In genomic region chr10:58780481-58780880, GRCh38 we compare ENCODE assay signal across 20 cellular contexts.
DNase-seq lines count a peak whose midpoint lies in the region; ATAC-seq and TF ChIP-seq lines count a peak whose summit lies in the region.
"Had no signal": no experiment of that assay in that cellular context is flagged by ENCODE, and none has a peak within 500 bp of the region (broad histone marks: within the 10 kb centered on the region; RNA-seq: fewer than 3 reads in every experiment).

No MANE protein-coding gene starts in this region.

- H2AFZ ChIP-seq in GM23248: peak overlapping the region; percentile 21; the same call in 1 of the 2 replicates

- H3K4me1 Mint-ChIP-seq in nephron: peaks cover 65% of the 10 kb centered on the region
- H3K4me1 Mint-ChIP-seq: CD4-positive, alpha-beta memory T cell; IgD-negative memory B cell had no signal

- H3K36me3 ChIP-seq in GM23248 (ENCODE audit: low read depth) (peaks cover 3% of the 10 kb centered on the region), BE2C (no peaks in the 10 kb centered on the region)

- no peaks in the 10 kb centered on the region for H4K20me1 ChIP-seq in GM23248 (ENCODE audit: insufficient read depth)

- H3K9me3 Mint-ChIP-seq in nephron: no peaks in the 10 kb centered on the region
- H3K9me3 Mint-ChIP-seq: IgD-negative memory B cell had no signal

- H3K79me2 ChIP-seq in GM23248 (ENCODE audit: insufficient read depth): peaks cover 54% of the 10 kb centered on the region

- H3K27me3 ChIP-seq in GM23248 (replicated peaks; ENCODE audit: insufficient read depth) (no peaks in the 10 kb centered on the region), BE2C (no peaks in the 10 kb centered on the region)

- DNase-seq in GM23248: peak; percentile 13
- DNase-seq in RPMI7951 (ENCODE audit: low read depth): peak; percentile 46
- DNase-seq in fibroblast of peridontal ligament (ENCODE audit: extremely low read depth): peak; percentile 48
- DNase-seq in NOMO-1 treated with DMSO at 0.1 percent for 48 hours (lab: John Stamatoyannopoulos, UW; ENCODE audit: unreplicated experiment): no peak
- DNase-seq in BE2C: no peak
- DNase-seq: Calu3; CD4-positive, alpha-beta memory T cell; DMS53; Kasumi-1; NCI-H1105 treated with DMSO at 0.1 percent for 48 hours; NCI-H1694 treated with DMSO at 0.1 percent for 48 hours; NCI-H2107; NCI-H2227 treated with DMSO at 0.1 percent for 48 hours; NCI-H524 had no signal

- no peaks in the 10 kb centered on the region for H3K27me3 Mint-ChIP-seq in nephron (ENCODE audit: low read depth)

- H3F3A ChIP-seq in GM23248 (ENCODE audit: insufficient read depth): peaks cover 68% of the 10 kb centered on the region

- H3K27ac Mint-ChIP-seq in nephron: peak overlapping the region; percentile 86 to 88 (median 87)
- H3K27ac Mint-ChIP-seq: CD4-positive, alpha-beta memory T cell; IgD-negative memory B cell had no signal

- ATAC-seq in HG03457 (IDR thresholded peaks at IDR 0.05; ENCODE audit: unreplicated experiment) (no peak), GM21526 (IDR thresholded peaks at IDR 0.05; ENCODE audit: low FRiP score, unreplicated experiment) (no peak)
- ATAC-seq: GM12878 had no signal

- peak overlapping the region; percentile 7; the same call in 1 of the 2 replicates for H3K9ac ChIP-seq in GM23248

- TF ChIP-seq CTCF in nephron (IDR thresholded peaks at IDR 0.05; ENCODE audit: unreplicated experiment in 3 of 3) (no peak), BE2C (IDR thresholded peaks at IDR 0.05; ENCODE audit: low read depth, low read length) (no peak)

- H3K36me3 Mint-ChIP-seq in nephron (ENCODE audit: low read depth): no peaks in the 10 kb centered on the region
- H3K36me3 Mint-ChIP-seq: CD4-positive, alpha-beta memory T cell; IgD-negative memory B cell had no signal

- H3K9me3 ChIP-seq in GM23248 (ENCODE audit: low read depth): no peaks in the 10 kb centered on the region
- H3K9me3 ChIP-seq in BE2C: no peaks in the 10 kb centered on the region

- H3K9me2 ChIP-seq in GM23248 (ENCODE audit: insufficient read depth): no peaks in the 10 kb centered on the region

- peak overlapping the region; percentile 46 for H3K4me2 ChIP-seq in GM23248 (ENCODE audit: unreplicated experiment)

- H3K4me3 ChIP-seq in GM23248: no peak overlapping the region
- no peak overlapping the region for H3K4me3 ChIP-seq in BE2C (ENCODE audit: low read depth, low read length)
- H3K4me3 ChIP-seq: GM12878 had no signal

- peaks cover 87% of the 10 kb centered on the region for H3K4me1 ChIP-seq in GM23248 (ENCODE audit: insufficient read depth)
- peaks cover 25% of the 10 kb centered on the region for H3K4me1 ChIP-seq in BE2C

- H3K27ac ChIP-seq in GM23248: peak overlapping the region; percentile 45
- H3K27ac ChIP-seq: RWPE1 had no signal

- in situ Hi-C loops in GM23248 (cut with MboI): loop anchor here (10.0 to 25.0 kb wide), 4 partner anchors 164 to 807 kb away; no protein-coding TSS in a partner anchor

- peak overlapping the region in 2 of 3 experiments; percentile 2 to 3 for H3K4me3 Mint-ChIP-seq in nephron
- H3K4me3 Mint-ChIP-seq: CD4-positive, alpha-beta memory T cell; IgD-negative memory B cell had no signal

Comparison
In these comparisons a context has a peak if more than half of its experiments do, and no peak if none do; other contexts are left out.
1. DNase-seq: peak in GM23248 (single experiment), RPMI7951 (single experiment) and fibroblast of peridontal ligament (single experiment); none in NOMO-1 treated with DMSO at 0.1 percent for 48 hours (single experiment) and BE2C (single experiment).